ENCODE assay signal across 38 cellular contexts in the genomic region with DNA sequence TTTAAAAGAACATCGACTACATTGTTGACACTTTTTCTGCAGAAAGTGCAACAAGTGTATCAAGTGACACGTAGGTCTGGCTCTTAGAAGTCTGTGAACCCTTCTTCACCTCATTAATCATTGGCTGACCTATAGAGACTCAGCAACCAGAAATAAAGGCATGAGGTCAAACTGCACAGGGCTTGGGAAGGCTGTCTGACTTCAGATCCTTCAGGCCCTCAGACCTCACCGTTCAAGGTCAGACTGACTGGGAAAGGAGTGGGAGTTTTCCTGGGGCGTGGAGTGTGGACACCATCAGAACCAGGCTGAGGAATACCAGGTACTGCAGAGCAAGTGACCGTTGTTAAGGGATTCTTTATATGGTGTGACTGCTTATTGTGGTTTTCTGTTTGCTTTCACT. TPM values are rescaled to one million over a fixed set of nuclear protein-coding genes. Genes with fewer than 3 reads are reported as not detected.
"Had no signal": no experiment of that assay in that cellular context is flagged by ENCODE, and none has a peak within 500 bp of the region (broad histone marks: within the 10 kb centered on the region; RNA-seq: fewer than 3 reads in every experiment).

No MANE protein-coding gene starts in this region.

- H3K27ac ChIP-seq: RWPE1, VCaP had no signal

- H3K9me3 Mint-ChIP-seq: activated T-helper 1 cell treated with anti-CD3 and anti-CD28 coated beads, Interleukin-12 subunit alpha, Interleukin-12 subunit beta, Interleukin-2, Interleukin-4 antibody, amounts not matched to agents 30 ng/mL and 10 ng/mL and 1 ng/mL, durations not matched to agents 14 hours and 24 hours and 36 hours had no signal

- H3K36me3 Mint-ChIP-seq: activated CD4-positive, alpha-beta memory T cell treated with anti-CD3 and anti-CD28 coated beads for 36 hours; activated naive CD8-positive, alpha-beta T cell; brain had no signal

- H3K4me3 Mint-ChIP-seq: activated B cell treated with CpG ODN at 0.5 μM for 24 hours; activated CD4-positive, alpha-beta memory T cell treated with anti-CD3 and anti-CD28 coated beads for 36 hours; activated naive CD4-positive, alpha-beta T cell treated with anti-CD3 and anti-CD28 coated beads for 36 hours; activated naive CD8-positive, alpha-beta T cell; activated naive CD8-positive, alpha-beta T cell treated with anti-CD3 and anti-CD28 coated beads, Interleukin-2, amount 50 U/mL, for 24 hours; activated T-cell treated with anti-CD3 and anti-CD28 coated beads, Interleukin-2, amount 50 U/mL, for 4 hours; activated T-helper 1 cell treated with anti-CD3 and anti-CD28 coated beads, Interleukin-12 subunit alpha, Interleukin-12 subunit beta, Interleukin-2, Interleukin-4 antibody, amounts not matched to agents 30 ng/mL and 10 ng/mL and 1 ng/mL, durations not matched to agents 14 hours and 24 hours and 36 hours had no signal

- H3K4me1 Mint-ChIP-seq: activated B cell treated with CpG ODN at 0.5 μM for 24 hours; activated naive CD8-positive, alpha-beta T cell treated with anti-CD3 and anti-CD28 coated beads, Interleukin-2, amount 50 U/mL, for 24 hours; brain had no signal

- DNase-seq: activated B cell treated with CpG ODN at 0.5 μM for 24 hours; activated CD4-positive, alpha-beta memory T cell treated with anti-CD3 and anti-CD28 coated beads for 36 hours; activated CD4-positive, alpha-beta T cell treated with anti-CD3 and anti-CD28 coated beads for 4 hours; activated CD4-positive, alpha-beta T cell treated with anti-CD3 and anti-CD28 coated beads, Interleukin-2, amount 50 U/mL, for 1 hour; activated CD4-positive, CD25-positive, alpha-beta regulatory T cell treated with anti-CD3 and anti-CD28 coated beads, Interleukin-2, amount 50 U/mL, for 72 hours; activated CD8-positive, alpha-beta memory T cell treated with anti-CD3 and anti-CD28 coated beads, Interleukin-2, amount 50 U/mL, for 4 hours; activated gamma-delta T cell treated with Interleukin-2 at 50 U/mL for 16 hours; activated naive CD4-positive, alpha-beta T cell treated with anti-CD3 and anti-CD28 coated beads for 36 hours; activated naive CD8-positive, alpha-beta T cell treated with anti-CD3 and anti-CD28 coated beads, Interleukin-2, amount 50 U/mL, for 24 hours; activated T-cell treated with anti-CD3 and anti-CD28 coated beads for 4 hours; activated T-cell treated with anti-CD3 and anti-CD28 coated beads, Interleukin-2, amount 50 U/mL, for 4 hours; anterior cingulate cortex; caudate nucleus; cerebellar nuclear complex; NCI-H1105 treated with DMSO at 0.1 percent for 48 hours; NCI-H1436; NCI-H1694; NCI-H1930; NCI-H2081 treated with DMSO at 0.1 percent for 48 hours; NCI-H226; NCI-H446 treated with DMSO at 0.1 percent for 48 hours; NCI-H524; NCI-H774; NK-92 treated with Interleukin-12 subunit alpha and Interleukin-12 subunit beta, amount 100 ng/mL, for 24 hours; PC-3; SW 1271; T-helper 1 cell; T-helper 2 cell; T-helper 9 cell had no signal

- H3K27ac Mint-ChIP-seq: activated B cell treated with CpG ODN at 0.5 μM for 24 hours; activated CD4-positive, alpha-beta memory T cell treated with anti-CD3 and anti-CD28 coated beads for 36 hours; activated naive CD4-positive, alpha-beta T cell treated with anti-CD3 and anti-CD28 coated beads for 36 hours; activated naive CD8-positive, alpha-beta T cell; activated naive CD8-positive, alpha-beta T cell treated with anti-CD3 and anti-CD28 coated beads, Interleukin-2, amount 50 U/mL, for 24 hours; activated T-helper 1 cell treated with anti-CD3 and anti-CD28 coated beads, Interleukin-12 subunit alpha, Interleukin-12 subunit beta, Interleukin-2, Interleukin-4 antibody, amounts not matched to agents 30 ng/mL and 10 ng/mL and 1 ng/mL, durations not matched to agents 14 hours and 24 hours and 36 hours; brain had no signal

- H3K4me3 ChIP-seq: K562 had no signal

RNA-seq across cellular contexts. Expression of a gene that starts 24.2 kb away (rescaled TPM):
- total RNA-seq: activated B cell treated with CpG ODN at 0.5 μM for 24 hours; activated CD4-positive, alpha-beta memory T cell treated with anti-CD3 and anti-CD28 coated beads for 36 hours; activated naive CD4-positive, alpha-beta T cell treated with anti-CD3 and anti-CD28 coated beads for 36 hours; activated T-cell treated with anti-CD3 and anti-CD28 coated beads, Interleukin-2, amount 50 U/mL, for 4 hours; activated T-helper 1 cell treated with anti-CD3 and anti-CD28 coated beads, Interleukin-12 subunit alpha, Interleukin-12 subunit beta, Interleukin-2, Interleukin-4 antibody, amounts not matched to agents 30 ng/mL and 10 ng/mL and 1 ng/mL, durations not matched to agents 14 hours and 24 hours and 36 hours; bronchial epithelial cell; K562; M059J; PC-3; Right ventricle myocardium inferior had no signal

RNA-seq across cellular contexts. Expression of a gene that starts 25.2 kb away (rescaled TPM):
- total RNA-seq: activated B cell treated with CpG ODN at 0.5 μM for 24 hours; activated CD4-positive, alpha-beta memory T cell treated with anti-CD3 and anti-CD28 coated beads for 36 hours; activated naive CD4-positive, alpha-beta T cell treated with anti-CD3 and anti-CD28 coated beads for 36 hours; activated T-helper 1 cell treated with anti-CD3 and anti-CD28 coated beads, Interleukin-12 subunit alpha, Interleukin-12 subunit beta, Interleukin-2, Interleukin-4 antibody, amounts not matched to agents 30 ng/mL and 10 ng/mL and 1 ng/mL, durations not matched to agents 14 hours and 24 hours and 36 hours; bronchial epithelial cell; M059J; Right ventricle myocardium inferior had no signal

RNA-seq across cellular contexts. Expression of a gene that starts 44.5 kb away (rescaled TPM):
- total RNA-seq: activated B cell treated with CpG ODN at 0.5 μM for 24 hours; activated CD4-positive, alpha-beta memory T cell treated with anti-CD3 and anti-CD28 coated beads for 36 hours; activated naive CD4-positive, alpha-beta T cell treated with anti-CD3 and anti-CD28 coated beads for 36 hours; activated T-cell treated with anti-CD3 and anti-CD28 coated beads, Interleukin-2, amount 50 U/mL, for 4 hours; activated T-helper 1 cell treated with anti-CD3 and anti-CD28 coated beads, Interleukin-12 subunit alpha, Interleukin-12 subunit beta, Interleukin-2, Interleukin-4 antibody, amounts not matched to agents 30 ng/mL and 10 ng/mL and 1 ng/mL, durations not matched to agents 14 hours and 24 hours and 36 hours; bronchial epithelial cell; K562; M059J; PC-3; Right ventricle myocardium inferior had no signal
